20 cellular contexts compared by ENCODE assay signal in the genomic region with DNA sequence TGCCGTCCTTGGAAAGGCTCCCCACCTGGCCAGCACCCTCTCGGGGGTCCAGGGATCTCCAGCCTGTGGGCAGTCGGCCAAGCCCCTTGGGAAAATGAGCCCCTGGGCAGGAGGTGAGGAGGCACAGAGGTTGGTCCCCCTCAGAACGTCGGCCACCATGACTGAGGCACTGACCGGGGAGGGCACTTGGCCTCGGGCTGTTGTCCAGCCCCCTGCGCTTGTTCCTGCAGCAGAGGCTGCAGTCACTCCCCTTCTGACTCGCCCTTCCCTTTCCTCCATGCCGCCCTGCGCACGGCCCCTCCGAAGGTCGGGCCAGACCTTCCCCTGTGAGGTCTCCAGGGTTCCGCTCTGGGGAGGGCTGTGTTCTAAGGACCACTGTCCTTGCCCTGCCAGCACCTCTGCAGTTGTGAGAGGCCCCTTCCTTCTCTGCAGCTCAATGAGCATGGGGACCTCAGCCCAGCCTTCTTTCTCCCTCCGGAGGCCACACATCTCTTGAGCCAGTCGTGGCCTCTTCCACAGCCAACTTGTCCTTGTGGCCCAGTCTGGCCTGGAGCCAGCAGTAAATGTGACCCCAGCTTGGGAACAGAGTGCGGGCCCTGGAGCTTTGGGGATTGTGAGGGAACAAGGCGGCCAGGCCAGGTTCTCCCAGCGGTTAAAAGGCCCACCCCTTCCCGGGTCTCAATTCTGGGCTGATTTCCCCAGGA.
DNase-seq lines count a peak whose midpoint lies in the region; ATAC-seq and TF ChIP-seq lines count a peak whose summit lies in the region.
"Had no signal": no experiment of that assay in that cellular context is flagged by ENCODE, and none has a peak within 500 bp of the region (broad histone marks: within the 10 kb centered on the region; RNA-seq: fewer than 3 reads in every experiment).

No MANE protein-coding gene starts in this region.

- DNase-seq in activated CD8-positive, alpha-beta memory T cell treated with anti-CD3 and anti-CD28 coated beads for 24 hours = peak; percentile 41
- DNase-seq in activated CD8-positive, alpha-beta memory T cell treated with anti-CD3 and anti-CD28 coated beads, Interleukin-2, amount 50 U/mL, for 4 hours = no peak
- DNase-seq in ecto neural progenitor cell (ENCODE audit: low spot score) (peak; percentile 48), neural progenitor cell (ENCODE audit: low spot score) (no peak), type B pancreatic cell (ENCODE audit: extremely low spot score, unreplicated experiment) (peak; percentile 66), substantia nigra (lab: John Stamatoyannopoulos, UW) (no peak)
- no peak for DNase-seq in activated T-cell treated with anti-CD3 and anti-CD28 coated beads, Interleukin-2, amount 50 U/mL, for 4 hours
- DNase-seq: 8988T; activated CD4-positive, alpha-beta T cell treated with anti-CD3 and anti-CD28 coated beads for 36 hours; brain microvascular endothelial cell; C1 segment of cervical spinal cord; mammary epithelial cell; NCI-H524 treated with DMSO at 0.1 percent for 48 hours; stimulated activated CD4-positive, alpha-beta T cell treated with anti-CD3 and anti-CD28 coated beads, Interleukin-1b, Interleukin-23, amount 100 ng/mL, for 48 hours had no signal

- H3K27ac ChIP-seq in neural progenitor cell = no peak overlapping the region
- H3K27ac ChIP-seq in substantia nigra (ENCODE audit: low read depth, low read length, poor library complexity, severe bottlenecking) = no peak overlapping the region
- H3K27ac ChIP-seq: brain microvascular endothelial cell, GM23248, HL-60, SK-N-MC had no signal

- no peaks in the 10 kb centered on the region for H3K79me2 ChIP-seq in neural progenitor cell (ENCODE audit: low read depth)

- H3K4me2 ChIP-seq in neural progenitor cell = no peak overlapping the region

- TF ChIP-seq CTCF in neural progenitor cell (IDR thresholded peaks at IDR 0.05) (no peak), type B pancreatic cell (conservative IDR thresholded peaks at IDR 0.05) (no peak)

- no peaks in the 10 kb centered on the region for H4K20me1 ChIP-seq in neural progenitor cell (ENCODE audit: low read depth)

- H3F3A ChIP-seq in neural progenitor cell (ENCODE audit: low read depth) = no peaks in the 10 kb centered on the region

- H3K27me3 Mint-ChIP-seq in neural progenitor cell (ENCODE audit: insufficient read depth, low read depth) (peaks cover 15% of the 10 kb centered on the region), type B pancreatic cell (peaks cover 21% of the 10 kb centered on the region)
- H3K27me3 Mint-ChIP-seq in activated T-cell treated with anti-CD3 and anti-CD28 coated beads, Interleukin-2, amount 50 U/mL, for 4 hours (ENCODE audit: low read depth) = peaks cover 10% of the 10 kb centered on the region
- H3K27me3 Mint-ChIP-seq: activated CD4-positive, alpha-beta T cell treated with anti-CD3 and anti-CD28 coated beads for 36 hours had no signal

- H3K9me3 Mint-ChIP-seq in neural progenitor cell = no peaks in the 10 kb centered on the region
- H3K9me3 Mint-ChIP-seq in type B pancreatic cell = no peaks in the 10 kb centered on the region
- H3K9me3 Mint-ChIP-seq in activated T-cell treated with anti-CD3 and anti-CD28 coated beads, Interleukin-2, amount 50 U/mL, for 4 hours = peaks cover under 1% of the 10 kb centered on the region
- H3K9me3 Mint-ChIP-seq: activated naive CD4-positive, alpha-beta T cell treated with anti-CD3 and anti-CD28 coated beads, Interleukin-2, amount 50 U/mL, for 24 hours had no signal

- H3K9me3 ChIP-seq in neural progenitor cell (ENCODE audit: low read depth) = no peaks in the 10 kb centered on the region

- no peak overlapping the region for H3K4me3 ChIP-seq in neural progenitor cell
- H3K4me3 ChIP-seq: GM23248 had no signal

- H3K4me3 Mint-ChIP-seq in neural progenitor cell = no peak overlapping the region
- no peak overlapping the region for H3K4me3 Mint-ChIP-seq in type B pancreatic cell
- H3K4me3 Mint-ChIP-seq in activated T-cell treated with anti-CD3 and anti-CD28 coated beads, Interleukin-2, amount 50 U/mL, for 4 hours = no peak overlapping the region
- H3K4me3 Mint-ChIP-seq: activated CD4-positive, alpha-beta T cell treated with anti-CD3 and anti-CD28 coated beads for 36 hours; activated naive CD4-positive, alpha-beta T cell treated with anti-CD3 and anti-CD28 coated beads, Interleukin-2, amount 50 U/mL, for 24 hours; naive thymus-derived CD8-positive, alpha-beta T cell had no signal

- H3K27me3 ChIP-seq in neural progenitor cell = no peaks in the 10 kb centered on the region
- H3K27me3 ChIP-seq: brain microvascular endothelial cell had no signal

- H2AFZ ChIP-seq in neural progenitor cell (replicated peaks) = peak overlapping the region; percentile 36
- H2AFZ ChIP-seq: GM23248 had no signal

- ATAC-seq in activated T-cell treated with anti-CD3 and anti-CD28 coated beads, Interleukin-2, amount 50 U/mL, for 4 hours = no peak
- ATAC-seq in GM19351 (IDR thresholded peaks at IDR 0.05; ENCODE audit: unreplicated experiment) = no peak
- ATAC-seq: activated CD4-positive, alpha-beta T cell treated with anti-CD3 and anti-CD28 coated beads for 36 hours; naive thymus-derived CD8-positive, alpha-beta T cell had no signal

- H3K27ac Mint-ChIP-seq in neural progenitor cell (no peak overlapping the region), type B pancreatic cell (no peak overlapping the region)
- H3K27ac Mint-ChIP-seq: activated CD4-positive, alpha-beta T cell treated with anti-CD3 and anti-CD28 coated beads for 36 hours; activated naive CD4-positive, alpha-beta T cell treated with anti-CD3 and anti-CD28 coated beads, Interleukin-2, amount 50 U/mL, for 24 hours had no signal

- H3K36me3 ChIP-seq in neural progenitor cell = no peaks in the 10 kb centered on the region
- H3K36me3 ChIP-seq: brain microvascular endothelial cell had no signal

- peaks cover 20% of the 10 kb centered on the region for H3K4me1 ChIP-seq in neural progenitor cell

- H3K9ac ChIP-seq in neural progenitor cell = no peak overlapping the region
- H3K9ac ChIP-seq: GM23248 had no signal

- H3K4me1 Mint-ChIP-seq in neural progenitor cell (peaks cover 30% of the 10 kb centered on the region), type B pancreatic cell (ENCODE audit: unreplicated experiment) (peaks cover 22% of the 10 kb centered on the region)
- peaks cover 3% of the 10 kb centered on the region for H3K4me1 Mint-ChIP-seq in activated T-cell treated with anti-CD3 and anti-CD28 coated beads, Interleukin-2, amount 50 U/mL, for 4 hours (ENCODE audit: low read depth)

- no peaks in the 10 kb centered on the region for H3K36me3 Mint-ChIP-seq in neural progenitor cell
- H3K36me3 Mint-ChIP-seq in type B pancreatic cell = peaks cover under 1% of the 10 kb centered on the region
- H3K36me3 Mint-ChIP-seq in activated T-cell treated with anti-CD3 and anti-CD28 coated beads, Interleukin-2, amount 50 U/mL, for 4 hours (ENCODE audit: insufficient read depth) = no peaks in the 10 kb centered on the region
- H3K36me3 Mint-ChIP-seq: activated naive CD4-positive, alpha-beta T cell treated with anti-CD3 and anti-CD28 coated beads, Interleukin-2, amount 50 U/mL, for 24 hours had no signal

Comparison
In these comparisons a context has a peak if more than half of its experiments do, and no peak if none do; other contexts are left out.
1. DNase-seq: peak in activated CD8-positive, alpha-beta memory T cell treated with anti-CD3 and anti-CD28 coated beads for 24 hours (single experiment), ecto neural progenitor cell (single experiment) and type B pancreatic cell (single experiment); none in activated CD8-positive, alpha-beta memory T cell treated with anti-CD3 and anti-CD28 coated beads, Interleukin-2, amount 50 U/mL, for 4 hours (single experiment), neural progenitor cell (single experiment), activated T-cell treated with anti-CD3 and anti-CD28 coated beads, Interleukin-2, amount 50 U/mL, for 4 hours (single experiment) and substantia nigra (0 of 49).